Comparison of ENCODE assay signal across 21 cellular contexts in genomic region chr2:172726172-172726735, GRCh38. TPM values are rescaled to one million over a fixed set of nuclear protein-coding genes. Genes with fewer than 3 reads are reported as not detected.
DNase-seq lines count a peak whose midpoint lies in the region; ATAC-seq and TF ChIP-seq lines count a peak whose summit lies in the region.
"Had no signal": no experiment of that assay in that cellular context is flagged by ENCODE, and none has a peak within 500 bp of the region (broad histone marks: within the 10 kb centered on the region; RNA-seq: fewer than 3 reads in every experiment).

No MANE protein-coding gene starts in this region.

- DNase-seq in NCI-H146 (lab: John Stamatoyannopoulos, UW) (peak; percentile 7), NCI-H146 treated with DMSO at 0.1 percent for 48 hours (lab: John Stamatoyannopoulos, UW; ENCODE audit: unreplicated experiment) (no peak), body of pancreas (peak in 1 of 4 donors; percentile 10), left kidney (ENCODE audit: low read depth, low spot score) (peak; percentile 10), nucleus accumbens (lab: John Stamatoyannopoulos, UW) (no peak), tibial nerve (ENCODE audit: low spot score in 2 of 2) (no peak), iPS-NIHi7 (ENCODE audit: extremely low spot score) (no peak)
- DNase-seq in activated naive CD8-positive, alpha-beta T cell treated with anti-CD3 and anti-CD28 coated beads, Interleukin-2, amount 50 U/mL, for 24 hours = no peak
- DNase-seq: activated effector memory CD4-positive, alpha-beta T cell treated with anti-CD3 and anti-CD28 coated beads, Interleukin-2, amount 50 U/mL, for 16 hours; CD8-positive, alpha-beta memory T cell; GF-D8; GM23248; heart right ventricle; left lung; NCI-H2029 treated with DMSO at 0.1 percent for 48 hours; NCI-H82; stimulated activated naive CD8-positive, alpha-beta T cell treated with anti-CD3 and anti-CD28 coated beads, Interleukin-15, amount 100 ng/mL, for 72 hours had no signal

- H3K27me3 ChIP-seq in body of pancreas (no peaks in the 10 kb centered on the region), tibial nerve (peaks cover 0 to 14% of the 10 kb centered on the region in 2 donors)

- no peak overlapping the region for H3K4me3 ChIP-seq in body of pancreas
- no peak overlapping the region for H3K4me3 ChIP-seq in tibial nerve
- H3K4me3 ChIP-seq: GM23248, heart right ventricle, left lung, skin epidermis had no signal

- no peak for TF ChIP-seq EP300 in tibial nerve (IDR thresholded peaks at IDR 0.05)

- H3K4me3 Mint-ChIP-seq in activated naive CD8-positive, alpha-beta T cell treated with anti-CD3 and anti-CD28 coated beads, Interleukin-2, amount 50 U/mL, for 24 hours = no peak overlapping the region
- H3K4me3 Mint-ChIP-seq: CD8-positive, alpha-beta memory T cell; nephron; stimulated activated naive CD8-positive, alpha-beta T cell treated with anti-CD3 and anti-CD28 coated beads, Interleukin-15, amount 100 ng/mL, for 72 hours had no signal

- intact Hi-C loops in body of pancreas (cut with DNase I) = no loop called here

- H3K9me3 ChIP-seq in body of pancreas (no peaks in the 10 kb centered on the region), tibial nerve (no peaks in the 10 kb centered on the region)
- H3K9me3 ChIP-seq: heart right ventricle, left lung had no signal

- no peaks in the 10 kb centered on the region for H3K36me3 Mint-ChIP-seq in activated naive CD8-positive, alpha-beta T cell treated with anti-CD3 and anti-CD28 coated beads, Interleukin-2, amount 50 U/mL, for 24 hours (ENCODE audit: low read depth)
- H3K36me3 Mint-ChIP-seq: CD8-positive, alpha-beta memory T cell had no signal

- TF ChIP-seq CTCF in body of pancreas (IDR thresholded peaks at IDR 0.05) = no peak
- no peak for TF ChIP-seq CTCF in tibial nerve (IDR thresholded peaks at IDR 0.05)

- H3K4me1 ChIP-seq in body of pancreas = peaks cover 6% of the 10 kb centered on the region
- H3K4me1 ChIP-seq in tibial nerve = no peaks in the 10 kb centered on the region
- H3K4me1 ChIP-seq: heart right ventricle, left lung had no signal

- H3K27ac ChIP-seq in body of pancreas (no peak overlapping the region), tibial nerve (no peak overlapping the region)
- H3K27ac ChIP-seq: 22Rv1, GM23248, heart right ventricle, left lung, skin epidermis, VCaP had no signal

- no peaks in the 10 kb centered on the region for H3K9me3 Mint-ChIP-seq in activated naive CD8-positive, alpha-beta T cell treated with anti-CD3 and anti-CD28 coated beads, Interleukin-2, amount 50 U/mL, for 24 hours
- H3K9me3 Mint-ChIP-seq: CD8-positive, alpha-beta memory T cell; nephron; stimulated activated naive CD8-positive, alpha-beta T cell treated with anti-CD3 and anti-CD28 coated beads, Interleukin-15, amount 100 ng/mL, for 72 hours had no signal

- no peaks in the 10 kb centered on the region for H3K4me1 Mint-ChIP-seq in activated naive CD8-positive, alpha-beta T cell treated with anti-CD3 and anti-CD28 coated beads, Interleukin-2, amount 50 U/mL, for 24 hours
- H3K4me1 Mint-ChIP-seq: CD8-positive, alpha-beta memory T cell; stimulated activated naive CD8-positive, alpha-beta T cell treated with anti-CD3 and anti-CD28 coated beads, Interleukin-15, amount 100 ng/mL, for 72 hours had no signal

- ATAC-seq in body of pancreas = peak; percentile 6
- no peak for ATAC-seq in activated naive CD8-positive, alpha-beta T cell treated with anti-CD3 and anti-CD28 coated beads, Interleukin-2, amount 50 U/mL, for 24 hours
- ATAC-seq: left lung; stimulated activated naive CD8-positive, alpha-beta T cell treated with anti-CD3 and anti-CD28 coated beads, Interleukin-15, amount 100 ng/mL, for 72 hours had no signal

- H3K36me3 ChIP-seq in body of pancreas (replicated peaks in 1 of 2; ENCODE audit: insufficient read depth in 1 of 2, low read depth in 2 of 2) (no peaks in the 10 kb centered on the region), tibial nerve (no peaks in the 10 kb centered on the region)
- H3K36me3 ChIP-seq: heart right ventricle, left lung had no signal

- H3K27me3 Mint-ChIP-seq in activated naive CD8-positive, alpha-beta T cell treated with anti-CD3 and anti-CD28 coated beads, Interleukin-2, amount 50 U/mL, for 24 hours = peaks cover 10% of the 10 kb centered on the region

- no peak overlapping the region for H3K27ac Mint-ChIP-seq in activated naive CD8-positive, alpha-beta T cell treated with anti-CD3 and anti-CD28 coated beads, Interleukin-2, amount 50 U/mL, for 24 hours
- H3K27ac Mint-ChIP-seq: CD8-positive, alpha-beta memory T cell; nephron; stimulated activated naive CD8-positive, alpha-beta T cell treated with anti-CD3 and anti-CD28 coated beads, Interleukin-15, amount 100 ng/mL, for 72 hours had no signal

- TF ChIP-seq POLR2A in body of pancreas (IDR thresholded peaks at IDR 0.05) = no peak
- no peak for TF ChIP-seq POLR2A in tibial nerve (IDR thresholded peaks at IDR 0.05)

- 74 to 83% methylated on average over 8 of the region's 8 CpGs for WGBS in body of pancreas, 2 donors
- 60 to 71% methylated on average over 8 of the region's 8 CpGs for WGBS in tibial nerve, 2 donors

RNA-seq across cellular contexts. Expression of gene RAPGEF4, which starts 9.4 kb away (rescaled TPM):
- total RNA-seq in body of pancreas (10 to 100 TPM in 1 of 2 donors, 1 to 10 TPM in 1; 4.7 to 22.4 TPM), tibial nerve (10 to 100 TPM in 1 of 4 donors, 1 to 10 TPM in 3; 3.6 to 12.0 (median 6.7) TPM)
- total RNA-seq: CD8-positive, alpha-beta memory T cell had no signal

Comparison
In these comparisons a context has a peak if more than half of its experiments do, and no peak if none do; other contexts are left out.
1. DNase-seq: peak in NCI-H146 (single experiment) and left kidney (single experiment); none in NCI-H146 treated with DMSO at 0.1 percent for 48 hours (single experiment), nucleus accumbens (0 of 56), activated naive CD8-positive, alpha-beta T cell treated with anti-CD3 and anti-CD28 coated beads, Interleukin-2, amount 50 U/mL, for 24 hours (single experiment), tibial nerve (0 of 2) and iPS-NIHi7 (single experiment).